Comparison of ENCODE assay signal across 11 cellular contexts in the genomic region with DNA sequence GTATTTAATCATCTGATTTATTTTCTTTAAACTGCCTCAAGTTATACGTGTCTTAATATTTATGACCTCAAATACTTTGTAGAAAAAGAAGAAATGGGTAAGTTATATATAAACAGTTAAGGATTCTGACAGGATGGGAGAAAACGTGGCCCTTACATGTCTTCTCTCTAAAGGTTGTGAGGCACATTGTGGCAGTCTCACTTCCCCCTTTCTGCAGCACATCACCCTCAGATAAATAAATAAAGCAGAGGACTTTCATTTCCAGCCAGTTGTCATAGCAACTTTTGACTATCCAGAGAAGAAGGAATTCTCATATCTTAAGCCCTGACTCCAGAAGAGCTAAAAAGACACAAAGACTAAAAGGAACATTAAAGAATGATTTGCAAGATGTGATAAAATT. TPM values are rescaled to one million over a fixed set of nuclear protein-coding genes. Genes with fewer than 3 reads are reported as not detected.
DNase-seq lines count a peak whose midpoint lies in the region; ATAC-seq and TF ChIP-seq lines count a peak whose summit lies in the region.
"Had no signal": no experiment of that assay in that cellular context is flagged by ENCODE, and none has a peak within 500 bp of the region (broad histone marks: within the 10 kb centered on the region; RNA-seq: fewer than 3 reads in every experiment).

No MANE protein-coding gene starts in this region.

- no peak overlapping the region for H3K4me3 Mint-ChIP-seq in WTC11

- no peak for TF ChIP-seq EP300 in upper lobe of left lung (IDR thresholded peaks at IDR 0.05)

- no peak overlapping the region for H3K4me3 ChIP-seq in upper lobe of left lung
- H3K4me3 ChIP-seq: BLaER1 treated with 17β-estradiol and CSF1 and Interleukin-3, amounts not matched to agents 10 nM and 100 nM; tibial nerve had no signal

- POLR2A ChIA-PET in WTC11 (lab: Charles Lee) = no interaction called here

- no peaks in the 10 kb centered on the region for H3K27me3 ChIP-seq in upper lobe of left lung
- H3K27me3 ChIP-seq: BLaER1 treated with 17β-estradiol and CSF1 and Interleukin-3, amounts not matched to agents 10 nM and 100 nM; tibial nerve had no signal

- DNase-seq in GM13976 (ENCODE audit: low spot score) = peak; percentile 64
- DNase-seq in GM20000 (ENCODE audit: low spot score) = peak; percentile 51
- DNase-seq in OCI-M1 (lab: John Stamatoyannopoulos, UW) = peak; percentile 17
- no peak for DNase-seq in WTC11 (ENCODE audit: low spot score)
- DNase-seq in activated CD4-positive, alpha-beta T cell treated with anti-CD3 and anti-CD28 coated beads for 1 hour = no peak
- DNase-seq in upper lobe of left lung = no peak
- no peak for DNase-seq in HuH-7.5 (ENCODE audit: low spot score)
- DNase-seq: NCI-H2107 had no signal

- H3K36me3 ChIP-seq in upper lobe of left lung = no peaks in the 10 kb centered on the region
- H3K36me3 ChIP-seq: BLaER1 treated with 17β-estradiol and CSF1 and Interleukin-3, amounts not matched to agents 10 nM and 100 nM; tibial nerve had no signal

- ATAC-seq in HG03103 (IDR thresholded peaks at IDR 0.05; ENCODE audit: low read depth, unreplicated experiment) = peak; percentile 99
- no peak for ATAC-seq in WTC11
- ATAC-seq in upper lobe of left lung (ENCODE audit: low FRiP score in 2 of 2) = no peak

- in situ Hi-C loops in GM13976 (cut with MboI; ENCODE audit: low sequenced_read_pairs, unreplicated experiment) = no loop called here

- CTCF ChIA-PET in WTC11 (lab: Charles Lee) = no interaction called here

- no peaks in the 10 kb centered on the region for H3K4me1 ChIP-seq in upper lobe of left lung
- H3K4me1 ChIP-seq: tibial nerve had no signal

- no peaks in the 10 kb centered on the region for H3K4me1 Mint-ChIP-seq in WTC11

- no peaks in the 10 kb centered on the region for H3K36me3 Mint-ChIP-seq in WTC11

- peaks cover 3% of the 10 kb centered on the region; the same call in 1 of the 2 replicates for H3K27me3 Mint-ChIP-seq in WTC11 (ENCODE audit: low read depth)

- no peaks in the 10 kb centered on the region for H3K9me3 ChIP-seq in upper lobe of left lung
- H3K9me3 ChIP-seq: tibial nerve had no signal

- TF ChIP-seq CTCF in GM13976 (IDR thresholded peaks at IDR 0.05; ENCODE audit: borderline replicate concordance, control extremely low read depth, extremely low read depth, insufficient read depth, missing control alignments) = no peak
- TF ChIP-seq CTCF in GM20000 (IDR thresholded peaks at IDR 0.05; ENCODE audit: extremely low read depth, missing control alignments) = no peak
- no peak for TF ChIP-seq CTCF in WTC11 (IDR thresholded peaks at IDR 0.05)
- TF ChIP-seq CTCF in upper lobe of left lung (IDR thresholded peaks at IDR 0.05) = no peak

- H3K9me3 Mint-ChIP-seq in WTC11 = peaks cover under 1% of the 10 kb centered on the region; the same call in 1 of the 2 replicates

- WGBS in upper lobe of left lung, 2 donors = 27 to 32% methylated on average over 2 of the region's 2 CpGs

- H3K27ac Mint-ChIP-seq in WTC11 = no peak overlapping the region

- H3K27ac ChIP-seq in upper lobe of left lung = no peak overlapping the region
- H3K27ac ChIP-seq: BLaER1 treated with 17β-estradiol and CSF1 and Interleukin-3, amounts not matched to agents 10 nM and 100 nM; tibial nerve had no signal

- no peak for TF ChIP-seq POLR2A in upper lobe of left lung (IDR thresholded peaks at IDR 0.05)

TF ChIP-seq in WTC11, 78 proteins besides CTCF, POLR2A, EP300 and RAD21:
- TF ChIP-seq, protein P1, sequence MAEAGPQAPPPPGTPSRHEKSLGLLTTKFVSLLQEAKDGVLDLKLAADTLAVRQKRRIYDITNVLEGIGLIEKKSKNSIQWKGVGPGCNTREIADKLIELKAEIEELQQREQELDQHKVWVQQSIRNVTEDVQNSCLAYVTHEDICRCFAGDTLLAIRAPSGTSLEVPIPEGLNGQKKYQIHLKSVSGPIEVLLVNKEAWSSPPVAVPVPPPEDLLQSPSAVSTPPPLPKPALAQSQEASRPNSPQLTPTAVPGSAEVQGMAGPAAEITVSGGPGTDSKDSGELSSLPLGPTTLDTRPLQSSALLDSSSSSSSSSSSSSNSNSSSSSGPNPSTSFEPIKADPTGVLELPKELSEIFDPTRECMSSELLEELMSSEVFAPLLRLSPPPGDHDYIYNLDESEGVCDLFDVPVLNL (CRISPR knock-in tag; IDR thresholded peaks at IDR 0.05; ENCODE audit: borderline replicate concordance, low read depth) = no peak
- TF ChIP-seq, protein P2, sequence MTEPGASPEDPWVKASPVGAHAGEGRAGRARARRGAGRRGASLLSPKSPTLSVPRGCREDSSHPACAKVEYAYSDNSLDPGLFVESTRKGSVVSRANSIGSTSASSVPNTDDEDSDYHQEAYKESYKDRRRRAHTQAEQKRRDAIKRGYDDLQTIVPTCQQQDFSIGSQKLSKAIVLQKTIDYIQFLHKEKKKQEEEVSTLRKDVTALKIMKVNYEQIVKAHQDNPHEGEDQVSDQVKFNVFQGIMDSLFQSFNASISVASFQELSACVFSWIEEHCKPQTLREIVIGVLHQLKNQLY (CRISPR knock-in tag; IDR thresholded peaks at IDR 0.05) = no peak
- TF ChIP-seq, protein P3, sequence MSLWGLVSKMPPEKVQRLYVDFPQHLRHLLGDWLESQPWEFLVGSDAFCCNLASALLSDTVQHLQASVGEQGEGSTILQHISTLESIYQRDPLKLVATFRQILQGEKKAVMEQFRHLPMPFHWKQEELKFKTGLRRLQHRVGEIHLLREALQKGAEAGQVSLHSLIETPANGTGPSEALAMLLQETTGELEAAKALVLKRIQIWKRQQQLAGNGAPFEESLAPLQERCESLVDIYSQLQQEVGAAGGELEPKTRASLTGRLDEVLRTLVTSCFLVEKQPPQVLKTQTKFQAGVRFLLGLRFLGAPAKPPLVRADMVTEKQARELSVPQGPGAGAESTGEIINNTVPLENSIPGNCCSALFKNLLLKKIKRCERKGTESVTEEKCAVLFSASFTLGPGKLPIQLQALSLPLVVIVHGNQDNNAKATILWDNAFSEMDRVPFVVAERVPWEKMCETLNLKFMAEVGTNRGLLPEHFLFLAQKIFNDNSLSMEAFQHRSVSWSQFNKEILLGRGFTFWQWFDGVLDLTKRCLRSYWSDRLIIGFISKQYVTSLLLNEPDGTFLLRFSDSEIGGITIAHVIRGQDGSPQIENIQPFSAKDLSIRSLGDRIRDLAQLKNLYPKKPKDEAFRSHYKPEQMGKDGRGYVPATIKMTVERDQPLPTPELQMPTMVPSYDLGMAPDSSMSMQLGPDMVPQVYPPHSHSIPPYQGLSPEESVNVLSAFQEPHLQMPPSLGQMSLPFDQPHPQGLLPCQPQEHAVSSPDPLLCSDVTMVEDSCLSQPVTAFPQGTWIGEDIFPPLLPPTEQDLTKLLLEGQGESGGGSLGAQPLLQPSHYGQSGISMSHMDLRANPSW (CRISPR knock-in tag; conservative IDR thresholded peaks at IDR 0.05; ENCODE audit: low read depth) = no peak
- TF ChIP-seq, protein P4, sequence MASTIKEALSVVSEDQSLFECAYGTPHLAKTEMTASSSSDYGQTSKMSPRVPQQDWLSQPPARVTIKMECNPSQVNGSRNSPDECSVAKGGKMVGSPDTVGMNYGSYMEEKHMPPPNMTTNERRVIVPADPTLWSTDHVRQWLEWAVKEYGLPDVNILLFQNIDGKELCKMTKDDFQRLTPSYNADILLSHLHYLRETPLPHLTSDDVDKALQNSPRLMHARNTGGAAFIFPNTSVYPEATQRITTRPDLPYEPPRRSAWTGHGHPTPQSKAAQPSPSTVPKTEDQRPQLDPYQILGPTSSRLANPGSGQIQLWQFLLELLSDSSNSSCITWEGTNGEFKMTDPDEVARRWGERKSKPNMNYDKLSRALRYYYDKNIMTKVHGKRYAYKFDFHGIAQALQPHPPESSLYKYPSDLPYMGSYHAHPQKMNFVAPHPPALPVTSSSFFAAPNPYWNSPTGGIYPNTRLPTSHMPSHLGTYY (CRISPR knock-in tag; IDR thresholded peaks at IDR 0.05) = no peak
- TF ChIP-seq, protein P5, sequence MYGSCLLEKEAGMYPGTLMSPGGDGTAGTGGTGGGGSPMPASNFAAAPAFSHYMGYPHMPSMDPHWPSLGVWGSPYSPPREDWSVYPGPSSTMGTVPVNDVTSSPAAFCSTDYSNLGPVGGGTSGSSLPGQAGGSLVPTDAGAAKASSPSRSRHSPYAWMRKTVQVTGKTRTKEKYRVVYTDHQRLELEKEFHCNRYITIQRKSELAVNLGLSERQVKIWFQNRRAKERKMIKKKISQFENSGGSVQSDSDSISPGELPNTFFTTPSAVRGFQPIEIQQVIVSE (CRISPR knock-in tag; IDR thresholded peaks at IDR 0.05; ENCODE audit: borderline replicate concordance) = no peak
- TF ChIP-seq CBFB (CRISPR knock-in tag; IDR thresholded peaks at IDR 0.05; ENCODE audit: low read depth) (no peak), OVOL2 (CRISPR knock-in tag; IDR thresholded peaks at IDR 0.05; ENCODE audit: borderline replicate concordance) (no peak), IRF2 (CRISPR knock-in tag; IDR thresholded peaks at IDR 0.05; ENCODE audit: borderline replicate concordance, low read depth) (no peak), TEAD4 (CRISPR knock-in tag; IDR thresholded peaks at IDR 0.05) (no peak), FOXP1 (CRISPR knock-in tag; IDR thresholded peaks at IDR 0.05; ENCODE audit: borderline replicate concordance) (no peak), NR1H2 (CRISPR knock-in tag; IDR thresholded peaks at IDR 0.05) (no peak), ZNF317 (CRISPR knock-in tag; IDR thresholded peaks at IDR 0.05; ENCODE audit: borderline replicate concordance, low read depth) (no peak), ESRRA (CRISPR knock-in tag; IDR thresholded peaks at IDR 0.05; ENCODE audit: borderline replicate concordance) (no peak), SMAD3 (CRISPR knock-in tag; IDR thresholded peaks at IDR 0.05; ENCODE audit: borderline replicate concordance) (no peak), NR3C1 (CRISPR knock-in tag; conservative IDR thresholded peaks at IDR 0.05; ENCODE audit: low read depth) (no peak), SOX15 (CRISPR knock-in tag; IDR thresholded peaks at IDR 0.05) (no peak)
- TF ChIP-seq, protein P6, sequence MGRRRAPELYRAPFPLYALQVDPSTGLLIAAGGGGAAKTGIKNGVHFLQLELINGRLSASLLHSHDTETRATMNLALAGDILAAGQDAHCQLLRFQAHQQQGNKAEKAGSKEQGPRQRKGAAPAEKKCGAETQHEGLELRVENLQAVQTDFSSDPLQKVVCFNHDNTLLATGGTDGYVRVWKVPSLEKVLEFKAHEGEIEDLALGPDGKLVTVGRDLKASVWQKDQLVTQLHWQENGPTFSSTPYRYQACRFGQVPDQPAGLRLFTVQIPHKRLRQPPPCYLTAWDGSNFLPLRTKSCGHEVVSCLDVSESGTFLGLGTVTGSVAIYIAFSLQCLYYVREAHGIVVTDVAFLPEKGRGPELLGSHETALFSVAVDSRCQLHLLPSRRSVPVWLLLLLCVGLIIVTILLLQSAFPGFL (CRISPR knock-in tag; IDR thresholded peaks at IDR 0.05; ENCODE audit: borderline replicate concordance) = no peak

RNA-seq across cellular contexts. Expression of a gene that starts 28.8 kb away (rescaled TPM):
- total RNA-seq in WTC11 (2021) = 23.4 to 29.8 TPM (median 26.2 TPM) in 3 replicates
- total RNA-seq in upper lobe of left lung = 10 to 100 TPM in 4 of 6 donors, 1 to 10 TPM in 2; 9.7 to 40.9 (median 16.2) TPM

Comparison
In these comparisons a context has a peak if more than half of its experiments do, and no peak if none do; other contexts are left out.
1. DNase-seq: peak in GM13976 (single experiment), GM20000 (single experiment) and OCI-M1 (single experiment); none in WTC11 (single experiment), activated CD4-positive, alpha-beta T cell treated with anti-CD3 and anti-CD28 coated beads for 1 hour (single experiment), upper lobe of left lung (0 of 2) and HuH-7.5 (single experiment).